In genomic region chr16:2955438-2955778, GRCh38 we compare ENCODE assay signal across 21 cellular contexts. TPM values are rescaled to one million over a fixed set of nuclear protein-coding genes. Genes with fewer than 3 reads are reported as not detected.
"Had no signal": no experiment of that assay in that cellular context is flagged by ENCODE, and none has a peak within 500 bp of the region (broad histone marks: within the 10 kb centered on the region; RNA-seq: fewer than 3 reads in every experiment).

No MANE protein-coding gene starts in this region.

- H3K4me2 ChIP-seq: hepatocyte had no signal

- DNase-seq: activated CD4-positive, alpha-beta T cell treated with anti-CD3 and anti-CD28 coated beads, Interleukin-2, amount 50 U/mL, for 1 hour; activated CD8-positive, alpha-beta memory T cell treated with anti-CD3 and anti-CD28 coated beads, Interleukin-2, amount 50 U/mL, for 48 hours; activated gamma-delta T cell; activated T-cell treated with anti-CD3 and anti-CD28 coated beads, Interleukin-2, amount 50 U/mL, for 48 hours; cerebellar nuclear complex; dermis blood vessel endothelial cell; foreskin fibroblast; mesenchymal stem cell; naive B cell; stimulated activated naive CD4-positive, alpha-beta T cell treated with Interleukin-2 at 50 U/mL for 16 hours; uterus had no signal

- H3K36me3 ChIP-seq: adrenal gland, breast epithelium, uterus had no signal

- H3K36me3 Mint-ChIP-seq: activated naive CD4-positive, alpha-beta T cell treated with anti-CD3 and anti-CD28 coated beads, Interleukin-2, amount 50 U/mL, for 72 hours; naive B cell had no signal

- H3K4me1 ChIP-seq: breast epithelium, tibial nerve, uterus had no signal

- H3K27me3 ChIP-seq: adrenal gland, hepatocyte, uterus had no signal

- H3K9me3 Mint-ChIP-seq: activated naive CD4-positive, alpha-beta T cell treated with anti-CD3 and anti-CD28 coated beads, Interleukin-2, amount 50 U/mL, for 72 hours; naive B cell had no signal

- H3K79me2 ChIP-seq: hepatocyte had no signal

- H3K9me3 ChIP-seq: adrenal gland, breast epithelium, mucosa of descending colon, tibial nerve, uterus had no signal

- H3K4me3 ChIP-seq: adrenal gland, breast epithelium, hepatocyte, mucosa of descending colon, tibial nerve, uterus had no signal

- H3K27ac ChIP-seq: adrenal gland, breast epithelium, epithelial cell of prostate, hepatocyte, tibial nerve, uterus had no signal

- H3K4me3 Mint-ChIP-seq: naive B cell had no signal

- ATAC-seq: activated CD4-positive, CD25-positive, alpha-beta regulatory T cell treated with anti-CD3 and anti-CD28 coated beads, Interleukin-2, amount 50 U/mL, for 24 hours had no signal

- H2AFZ ChIP-seq: hepatocyte had no signal

- H3K27ac Mint-ChIP-seq: activated naive CD4-positive, alpha-beta T cell treated with anti-CD3 and anti-CD28 coated beads, Interleukin-2, amount 50 U/mL, for 72 hours had no signal

RNA-seq across cellular contexts. Expression of gene KREMEN2, which starts 8.7 kb away (rescaled TPM):
- total RNA-seq: activated naive CD4-positive, alpha-beta T cell treated with anti-CD3 and anti-CD28 coated beads, Interleukin-2, amount 50 U/mL, for 72 hours; adrenal gland; dermis blood vessel endothelial cell; glomerular endothelial cell; liver; tibial nerve had no signal
- polyA plus RNA-seq: adrenal gland, liver had no signal

RNA-seq across cellular contexts. Expression of gene CLDN9, which starts 57.3 kb away (rescaled TPM):
- total RNA-seq: dermis blood vessel endothelial cell, glomerular endothelial cell had no signal
